Comparison of ENCODE assay signal across 1 cellular context in the genomic region with DNA sequence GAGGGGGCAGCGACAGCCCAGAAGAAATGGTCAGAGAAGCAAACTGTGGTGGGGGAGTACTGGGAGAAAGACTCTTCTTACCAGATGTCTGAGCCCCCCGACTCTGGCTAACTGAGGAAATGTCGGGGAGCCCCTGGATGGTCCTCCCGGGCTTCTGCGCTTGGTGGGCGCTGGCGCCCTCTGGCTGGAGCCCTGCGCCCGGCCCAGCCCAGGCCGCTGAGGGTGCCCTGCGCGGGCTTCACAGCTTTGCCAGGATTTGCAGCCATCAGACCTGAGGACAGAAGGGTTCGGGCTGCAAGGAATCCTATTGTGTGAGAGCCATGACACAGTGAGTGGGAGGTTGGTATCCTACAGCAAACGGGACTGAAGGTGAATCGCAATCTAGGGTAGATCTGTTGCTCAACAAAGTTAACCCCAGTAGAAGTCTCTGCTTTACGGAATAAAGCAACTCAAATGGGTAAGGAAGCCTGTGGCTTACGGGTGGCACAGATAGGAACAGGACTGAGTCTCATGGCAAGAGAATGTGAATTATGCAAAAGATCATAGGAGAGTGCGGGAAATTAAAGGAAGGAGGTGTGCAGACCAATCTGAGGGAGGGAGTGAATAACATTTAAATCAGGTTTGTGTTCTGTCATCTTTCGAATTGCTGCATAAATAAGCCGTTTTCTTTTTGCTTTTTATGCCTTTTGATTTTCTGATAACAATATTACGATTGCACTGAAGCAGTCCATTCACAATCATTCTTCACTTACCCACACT.
TF ChIP-seq lines count a peak whose summit lies in the region.

No MANE protein-coding gene starts in this region.

TF ChIP-seq in SK-N-SH treated with all-trans-retinoic acid at 6 μM for 48 hours, 23 proteins besides CTCF, POLR2A, EP300 and RAD21 (continued from another document):
- TF ChIP-seq ARNTL (CRISPR knock-in tag; IDR thresholded peaks at IDR 0.05; ENCODE audit: borderline replicate concordance, low read depth) (no peak), RARB (CRISPR knock-in tag; IDR thresholded peaks at IDR 0.05) (no peak)
TF ChIP-seq in SK-N-SH treated with all-trans-retinoic acid at 6 μM for 48 hours: peak in this region for 0.
